Comparison of ENCODE assay signal across 23 cellular contexts in genomic region chr20:29300579-29301551, GRCh38.
DNase-seq lines count a peak whose midpoint lies in the region; ATAC-seq and TF ChIP-seq lines count a peak whose summit lies in the region.
"Had no signal": no experiment of that assay in that cellular context is flagged by ENCODE, and none has a peak within 500 bp of the region (broad histone marks: within the 10 kb centered on the region; RNA-seq: fewer than 3 reads in every experiment).

No MANE protein-coding gene starts in this region.

- H3K36me3 Mint-ChIP-seq in activated T-cell treated with anti-CD3 and anti-CD28 coated beads, Interleukin-2, amount 50 U/mL, for 24 hours (ENCODE audit: low read depth): peaks cover 22% of the 10 kb centered on the region
- H3K36me3 Mint-ChIP-seq in activated naive CD8-positive, alpha-beta T cell treated with anti-CD3 and anti-CD28 coated beads, Interleukin-2, amount 50 U/mL, for 24 hours (ENCODE audit: low read depth): peaks cover 4% of the 10 kb centered on the region
- H3K36me3 Mint-ChIP-seq: CD8-positive, alpha-beta T cell; IgD-negative memory B cell had no signal

- H3K4me1 ChIP-seq in upper lobe of right lung: no peaks in the 10 kb centered on the region
- H3K4me1 ChIP-seq: SJCRH30 had no signal

- H3K27me3 ChIP-seq in upper lobe of right lung: no peaks in the 10 kb centered on the region
- H3K27me3 ChIP-seq: SJCRH30 had no signal

- no peak overlapping the region for H3K4me3 Mint-ChIP-seq in activated T-cell treated with anti-CD3 and anti-CD28 coated beads, Interleukin-2, amount 50 U/mL, for 24 hours
- no peak overlapping the region for H3K4me3 Mint-ChIP-seq in activated naive CD8-positive, alpha-beta T cell treated with anti-CD3 and anti-CD28 coated beads, Interleukin-2, amount 50 U/mL, for 24 hours
- H3K4me3 Mint-ChIP-seq: B cell; CD8-positive, alpha-beta T cell; IgD-negative memory B cell had no signal

- H3K36me3 ChIP-seq in upper lobe of right lung: no peaks in the 10 kb centered on the region
- H3K36me3 ChIP-seq: SJCRH30 had no signal

- H3K4me1 Mint-ChIP-seq in activated T-cell treated with anti-CD3 and anti-CD28 coated beads, Interleukin-2, amount 50 U/mL, for 24 hours (ENCODE audit: low read depth): no peaks in the 10 kb centered on the region
- peaks cover 15% of the 10 kb centered on the region for H3K4me1 Mint-ChIP-seq in activated naive CD8-positive, alpha-beta T cell treated with anti-CD3 and anti-CD28 coated beads, Interleukin-2, amount 50 U/mL, for 24 hours
- H3K4me1 Mint-ChIP-seq: B cell, IgD-negative memory B cell had no signal

- DNase-seq in activated T-cell treated with anti-CD3 and anti-CD28 coated beads, Interleukin-2, amount 50 U/mL, for 24 hours: peak; percentile 19
- DNase-seq in activated T-cell treated with anti-CD3 and anti-CD28 coated beads, Interleukin-2, amount 50 U/mL, for 1 hour: no peak
- DNase-seq in posterior vena cava (ENCODE audit: low spot score) (peak; percentile 82), upper lobe of right lung (peak; percentile 63), COLO668 (lab: John Stamatoyannopoulos, UW; ENCODE audit: unreplicated experiment) (no peak), NCI-H1694 (lab: John Stamatoyannopoulos, UW) (no peak)
- DNase-seq in activated naive CD8-positive, alpha-beta T cell treated with anti-CD3 and anti-CD28 coated beads, Interleukin-2, amount 50 U/mL, for 24 hours: no peak
- DNase-seq: Calu3, DMS79 treated with DMSO at 0.1 percent for 48 hours, NCI-H1092, NCI-H1417 treated with DMSO at 0.1 percent for 48 hours, NCI-H187, NCI-H524 treated with DMSO at 0.1 percent for 48 hours, NCI-H774, SJCRH30 had no signal

- intact Hi-C loops in posterior vena cava (cut with DNase I): no loop called here
- intact Hi-C loops in upper lobe of right lung (cut with DNase I): no loop called here

- H3K27ac ChIP-seq in upper lobe of right lung: no peak overlapping the region
- H3K27ac ChIP-seq: 22Rv1, C4-2B, KMS-11, SJCRH30 had no signal

- ATAC-seq in esophagus mucosa (peak; percentile 45), upper lobe of right lung (peak; percentile 9)
- no peak for ATAC-seq in activated naive CD8-positive, alpha-beta T cell treated with anti-CD3 and anti-CD28 coated beads, Interleukin-2, amount 50 U/mL, for 24 hours
- ATAC-seq: CD8-positive, alpha-beta T cell; HCT116 had no signal

- H3K4me3 ChIP-seq in upper lobe of right lung: no peak overlapping the region
- H3K4me3 ChIP-seq: SJCRH30 had no signal

- peaks cover 47% of the 10 kb centered on the region for H3K9me3 Mint-ChIP-seq in activated T-cell treated with anti-CD3 and anti-CD28 coated beads, Interleukin-2, amount 50 U/mL, for 24 hours
- peaks cover 38% of the 10 kb centered on the region for H3K9me3 Mint-ChIP-seq in activated naive CD8-positive, alpha-beta T cell treated with anti-CD3 and anti-CD28 coated beads, Interleukin-2, amount 50 U/mL, for 24 hours

- H3K9me3 ChIP-seq in upper lobe of right lung: no peaks in the 10 kb centered on the region
- H3K9me3 ChIP-seq: SJCRH30 had no signal

- no peaks in the 10 kb centered on the region for H3K27me3 Mint-ChIP-seq in activated T-cell treated with anti-CD3 and anti-CD28 coated beads, Interleukin-2, amount 50 U/mL, for 24 hours
- no peaks in the 10 kb centered on the region for H3K27me3 Mint-ChIP-seq in activated naive CD8-positive, alpha-beta T cell treated with anti-CD3 and anti-CD28 coated beads, Interleukin-2, amount 50 U/mL, for 24 hours
- H3K27me3 Mint-ChIP-seq: B cell, IgD-negative memory B cell had no signal

- no peak for TF ChIP-seq CTCF in upper lobe of right lung (IDR thresholded peaks at IDR 0.05)

- H3K27ac Mint-ChIP-seq in activated T-cell treated with anti-CD3 and anti-CD28 coated beads, Interleukin-2, amount 50 U/mL, for 24 hours: no peak overlapping the region
- no peak overlapping the region for H3K27ac Mint-ChIP-seq in activated naive CD8-positive, alpha-beta T cell treated with anti-CD3 and anti-CD28 coated beads, Interleukin-2, amount 50 U/mL, for 24 hours
- H3K27ac Mint-ChIP-seq: B cell; CD8-positive, alpha-beta T cell; IgD-negative memory B cell had no signal

Comparison
In these comparisons a context has a peak if more than half of its experiments do, and no peak if none do; other contexts are left out.
1. DNase-seq: peak in activated T-cell treated with anti-CD3 and anti-CD28 coated beads, Interleukin-2, amount 50 U/mL, for 24 hours (single experiment), posterior vena cava (single experiment) and upper lobe of right lung (single experiment); none in activated T-cell treated with anti-CD3 and anti-CD28 coated beads, Interleukin-2, amount 50 U/mL, for 1 hour (single experiment), activated naive CD8-positive, alpha-beta T cell treated with anti-CD3 and anti-CD28 coated beads, Interleukin-2, amount 50 U/mL, for 24 hours (single experiment), COLO668 (single experiment) and NCI-H1694 (single experiment).